Comparison of ENCODE assay signal across 9 cellular contexts in the genomic region with DNA sequence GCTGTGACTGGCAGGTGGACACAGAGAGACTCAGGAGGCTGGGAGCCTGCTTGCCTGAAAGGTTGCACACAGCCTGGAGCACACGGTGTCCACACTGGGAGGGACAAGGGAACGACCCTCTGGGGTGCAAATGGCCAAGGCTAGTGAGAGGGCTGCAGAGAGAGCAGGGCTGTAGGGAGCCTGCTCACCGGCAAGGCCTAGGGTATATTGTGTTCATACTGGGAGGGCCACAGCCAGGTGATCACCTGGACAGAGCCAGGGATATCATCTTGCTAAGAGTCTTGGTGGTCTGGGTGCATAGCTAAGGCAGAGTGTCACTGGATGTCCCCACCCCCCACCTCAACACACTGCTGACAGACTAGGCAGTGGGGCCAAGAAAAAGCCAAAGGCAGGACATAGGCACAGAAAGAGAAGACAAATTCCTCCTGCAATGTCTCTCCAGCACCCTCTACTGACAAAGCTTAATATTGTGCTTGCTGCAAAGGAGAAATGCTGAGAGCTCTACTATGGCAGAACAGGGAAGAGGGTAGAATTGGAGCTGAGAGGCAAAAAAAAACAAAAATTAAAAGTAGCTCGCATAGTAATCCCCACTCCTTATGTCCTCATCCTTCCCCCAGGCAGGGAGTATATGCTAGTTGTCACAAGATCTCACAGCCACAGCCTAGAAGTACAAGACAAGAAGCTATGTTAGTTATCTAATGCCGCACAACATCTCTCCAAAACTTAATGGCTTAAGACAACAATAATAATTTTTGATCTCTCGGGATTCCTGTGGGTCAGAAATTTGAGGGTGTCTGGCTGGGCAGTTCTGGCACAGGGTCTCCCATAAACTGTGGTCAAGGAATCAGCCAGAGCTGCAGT. TPM values are rescaled to one million over a fixed set of nuclear protein-coding genes. Genes with fewer than 3 reads are reported as not detected.
DNase-seq lines count a peak whose midpoint lies in the region; ATAC-seq and TF ChIP-seq lines count a peak whose summit lies in the region.
"Had no signal": no experiment of that assay in that cellular context is flagged by ENCODE, and none has a peak within 500 bp of the region (broad histone marks: within the 10 kb centered on the region; RNA-seq: fewer than 3 reads in every experiment).

No MANE protein-coding gene starts in this region.

- TF ChIP-seq CTCF in HFF-Myc (IDR thresholded peaks at IDR 0.05; ENCODE audit: low read depth, low read length, missing control alignments) (peak; percentile 81), WTC11 (IDR thresholded peaks at IDR 0.05) (peak; percentile 47), osteocyte (IDR thresholded peaks at IDR 0.05) (peak; percentile 88)

- H3K27ac Mint-ChIP-seq in WTC11 = no peak overlapping the region
- no peak overlapping the region for H3K27ac Mint-ChIP-seq in osteocyte (ENCODE audit: unreplicated experiment)

- H3K4me3 ChIP-seq in HFF-Myc (replicated peaks; ENCODE audit: low read depth, low read length) = no peak overlapping the region
- H3K4me3 ChIP-seq: BLaER1 treated with 17β-estradiol and CSF1 and Interleukin-3, amounts not matched to agents 10 nM and 100 nM had no signal

- H3K4me1 Mint-ChIP-seq in WTC11 = no peaks in the 10 kb centered on the region; the same call in 1 of the 2 replicates
- H3K4me1 Mint-ChIP-seq in osteocyte (ENCODE audit: unreplicated experiment) = peaks cover 3% of the 10 kb centered on the region

- CTCF ChIA-PET in WTC11 (lab: Charles Lee) = interaction anchor here (0.5 to 6.5 kb wide), 47 partner anchors 9 to 457 kb away, joined by 3 to 246 read pairs (median 4); partner anchors contain the start of genes PRR15 and TRIL

- H3K36me3 Mint-ChIP-seq in WTC11 = peaks cover 12% of the 10 kb centered on the region
- H3K36me3 Mint-ChIP-seq in osteocyte (ENCODE audit: unreplicated experiment) = no peaks in the 10 kb centered on the region

- ATAC-seq in WTC11 = peak; percentile 86
- ATAC-seq in HG02588 (IDR thresholded peaks at IDR 0.05; ENCODE audit: unreplicated experiment) = no peak

- POLR2A ChIA-PET in WTC11 (lab: Charles Lee) = no interaction called here

- H3K4me3 Mint-ChIP-seq in WTC11 (no peak overlapping the region), osteocyte (ENCODE audit: unreplicated experiment) (no peak overlapping the region)

- H3K9me3 Mint-ChIP-seq in WTC11 = peaks cover 9% of the 10 kb centered on the region
- H3K9me3 Mint-ChIP-seq in osteocyte (ENCODE audit: unreplicated experiment) = no peaks in the 10 kb centered on the region

- DNase-seq in NCI-H2171 treated with DMSO at 0.1 percent for 48 hours (lab: John Stamatoyannopoulos, UW) (peak; percentile 70), NCI-H2171 (lab: John Stamatoyannopoulos, UW) (no peak), HFF-Myc (ENCODE audit: extremely low read depth, low read depth) (peak; percentile 41), NCI-H2107 treated with DMSO at 0.1 percent for 48 hours (lab: John Stamatoyannopoulos, UW; ENCODE audit: unreplicated experiment) (peak; percentile 76), WTC11 (ENCODE audit: low spot score) (peak; percentile 34), globus pallidus (ENCODE audit: low spot score) (peak; percentile 72), osteocyte (ENCODE audit: extremely low spot score, unreplicated experiment) (no peak)

- no peaks in the 10 kb centered on the region for H3K27me3 Mint-ChIP-seq in WTC11 (ENCODE audit: low read depth)
- H3K27me3 Mint-ChIP-seq in osteocyte (ENCODE audit: unreplicated experiment) = peaks cover 4% of the 10 kb centered on the region

TF ChIP-seq in WTC11, 78 proteins besides CTCF, POLR2A, EP300 and RAD21:
- no peak for TF ChIP-seq MXD4 (CRISPR knock-in tag; IDR thresholded peaks at IDR 0.05; ENCODE audit: borderline replicate concordance)
- TF ChIP-seq, protein P1, sequence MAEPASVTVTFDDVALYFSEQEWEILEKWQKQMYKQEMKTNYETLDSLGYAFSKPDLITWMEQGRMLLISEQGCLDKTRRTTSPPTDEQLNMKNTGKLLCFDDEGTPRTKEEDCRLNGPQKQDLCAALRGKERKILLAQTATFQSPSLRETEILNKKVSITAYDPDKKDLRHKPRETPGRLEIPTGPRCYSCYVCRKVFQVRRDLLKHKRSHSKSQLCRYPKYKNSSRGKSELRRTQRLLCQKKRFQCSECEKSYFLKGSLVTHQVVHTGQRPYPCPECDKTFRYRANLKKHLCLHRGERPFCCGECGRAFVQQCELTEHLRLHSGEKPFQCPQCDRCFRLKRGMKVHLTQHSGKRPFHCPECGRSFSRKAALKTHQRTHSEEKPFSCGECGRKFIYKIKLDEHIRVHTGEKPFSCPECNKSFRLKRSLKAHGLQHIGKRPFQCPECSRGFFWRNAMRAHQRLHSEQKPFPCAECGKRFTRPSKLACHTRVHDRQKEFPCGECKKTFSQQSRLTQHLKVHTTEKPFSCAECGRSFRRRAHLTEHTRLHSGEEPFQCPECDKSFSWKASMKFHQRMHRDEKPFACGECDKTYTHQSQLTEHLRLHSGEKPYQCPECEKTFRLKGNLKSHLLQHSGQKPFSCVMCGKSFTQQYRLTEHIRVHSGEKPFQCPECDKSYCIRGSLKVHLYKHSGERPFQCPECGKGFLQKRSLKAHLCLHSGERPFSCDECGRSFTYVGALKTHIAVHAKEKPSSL (CRISPR knock-in tag; conservative IDR thresholded peaks at IDR 0.05) = no peak
- TF ChIP-seq, protein P2, sequence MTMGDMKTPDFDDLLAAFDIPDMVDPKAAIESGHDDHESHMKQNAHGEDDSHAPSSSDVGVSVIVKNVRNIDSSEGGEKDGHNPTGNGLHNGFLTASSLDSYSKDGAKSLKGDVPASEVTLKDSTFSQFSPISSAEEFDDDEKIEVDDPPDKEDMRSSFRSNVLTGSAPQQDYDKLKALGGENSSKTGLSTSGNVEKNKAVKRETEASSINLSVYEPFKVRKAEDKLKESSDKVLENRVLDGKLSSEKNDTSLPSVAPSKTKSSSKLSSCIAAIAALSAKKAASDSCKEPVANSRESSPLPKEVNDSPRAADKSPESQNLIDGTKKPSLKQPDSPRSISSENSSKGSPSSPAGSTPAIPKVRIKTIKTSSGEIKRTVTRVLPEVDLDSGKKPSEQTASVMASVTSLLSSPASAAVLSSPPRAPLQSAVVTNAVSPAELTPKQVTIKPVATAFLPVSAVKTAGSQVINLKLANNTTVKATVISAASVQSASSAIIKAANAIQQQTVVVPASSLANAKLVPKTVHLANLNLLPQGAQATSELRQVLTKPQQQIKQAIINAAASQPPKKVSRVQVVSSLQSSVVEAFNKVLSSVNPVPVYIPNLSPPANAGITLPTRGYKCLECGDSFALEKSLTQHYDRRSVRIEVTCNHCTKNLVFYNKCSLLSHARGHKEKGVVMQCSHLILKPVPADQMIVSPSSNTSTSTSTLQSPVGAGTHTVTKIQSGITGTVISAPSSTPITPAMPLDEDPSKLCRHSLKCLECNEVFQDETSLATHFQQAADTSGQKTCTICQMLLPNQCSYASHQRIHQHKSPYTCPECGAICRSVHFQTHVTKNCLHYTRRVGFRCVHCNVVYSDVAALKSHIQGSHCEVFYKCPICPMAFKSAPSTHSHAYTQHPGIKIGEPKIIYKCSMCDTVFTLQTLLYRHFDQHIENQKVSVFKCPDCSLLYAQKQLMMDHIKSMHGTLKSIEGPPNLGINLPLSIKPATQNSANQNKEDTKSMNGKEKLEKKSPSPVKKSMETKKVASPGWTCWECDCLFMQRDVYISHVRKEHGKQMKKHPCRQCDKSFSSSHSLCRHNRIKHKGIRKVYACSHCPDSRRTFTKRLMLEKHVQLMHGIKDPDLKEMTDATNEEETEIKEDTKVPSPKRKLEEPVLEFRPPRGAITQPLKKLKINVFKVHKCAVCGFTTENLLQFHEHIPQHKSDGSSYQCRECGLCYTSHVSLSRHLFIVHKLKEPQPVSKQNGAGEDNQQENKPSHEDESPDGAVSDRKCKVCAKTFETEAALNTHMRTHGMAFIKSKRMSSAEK (CRISPR knock-in tag; IDR thresholded peaks at IDR 0.05; ENCODE audit: borderline replicate concordance) = no peak
- no peak for TF ChIP-seq ZNF423 (CRISPR knock-in tag; IDR thresholded peaks at IDR 0.05)
- TF ChIP-seq ATF2 (CRISPR knock-in tag; IDR thresholded peaks at IDR 0.05; ENCODE audit: borderline replicate concordance, low read depth) = no peak
- TF ChIP-seq ZNF317 (CRISPR knock-in tag; IDR thresholded peaks at IDR 0.05; ENCODE audit: borderline replicate concordance, low read depth) = no peak
- TF ChIP-seq IRF2 (CRISPR knock-in tag; IDR thresholded peaks at IDR 0.05; ENCODE audit: borderline replicate concordance, low read depth) = no peak
- no peak for TF ChIP-seq USF1 (CRISPR knock-in tag; IDR thresholded peaks at IDR 0.05)
- TF ChIP-seq EMX1 (CRISPR knock-in tag; IDR thresholded peaks at IDR 0.05) = no peak
- TF ChIP-seq SMAD4 (CRISPR knock-in tag; IDR thresholded peaks at IDR 0.05) = no peak

RNA-seq across cellular contexts. Expression of gene CPVL, which starts 40.0 kb away (rescaled TPM):
- 34.2 to 43.8 TPM (median 42.6 TPM) in 3 replicates for total RNA-seq in WTC11 (2021)
- total RNA-seq in osteocyte = 2.0 and 2.4 TPM in 2 replicates

Comparison
In these comparisons a context has a peak if more than half of its experiments do, and no peak if none do; other contexts are left out.
1. DNase-seq: peak in NCI-H2171 treated with DMSO at 0.1 percent for 48 hours (single experiment), HFF-Myc (single experiment), NCI-H2107 treated with DMSO at 0.1 percent for 48 hours (single experiment), WTC11 (single experiment) and globus pallidus (single experiment); none in NCI-H2171 (single experiment) and osteocyte (single experiment).
2. RNA of gene CPVL, which starts 40.0 kb away (total RNA-seq): 34.2 to 43.8 TPM in WTC11; 2.0 to 2.4 TPM in osteocyte; every median in the first group is over 10 times any median in the second.
3. Peak in every context shown above with its lines, with median percentiles within 50 percentile points of each other: CTCF ChIP-seq.